In the genomic region with DNA sequence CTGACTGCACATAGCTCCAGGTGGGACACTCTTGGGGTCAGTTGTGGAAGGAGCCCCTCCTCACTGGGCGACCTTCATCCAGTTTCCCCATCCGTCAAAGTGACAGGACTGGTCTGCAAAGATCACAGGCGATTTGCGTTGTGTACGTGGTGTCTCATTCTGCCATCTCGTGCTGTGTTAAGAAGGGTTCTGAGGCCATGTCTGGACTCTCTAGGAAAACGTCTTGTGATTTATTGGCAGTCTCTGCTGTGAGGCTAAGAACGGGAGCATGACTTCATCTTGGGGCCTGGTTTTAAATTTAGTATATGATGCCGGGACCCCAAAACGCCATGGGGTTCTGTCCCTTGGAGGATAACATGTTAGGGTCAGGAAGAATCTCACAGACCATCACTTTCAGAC, we compare ENCODE assay signal across 25 cellular contexts.
DNase-seq lines count a peak whose midpoint lies in the region; ATAC-seq, FAIRE-seq and TF ChIP-seq lines count a peak whose summit lies in the region.
"Had no signal": no experiment of that assay in that cellular context is flagged by ENCODE, and none has a peak within 500 bp of the region (broad histone marks: within the 10 kb centered on the region; RNA-seq: fewer than 3 reads in every experiment).

No MANE protein-coding gene starts in this region.

- intact Hi-C loops in left ventricle myocardium superior (cut with micrococcal nuclease) (loop anchor here (10.0 kb wide), 1 partner anchor 47 kb away; no protein-coding TSS in a partner anchor), heart left ventricle (cut with DNase I) (loop anchor here in 3 of 10 donors (5.0 to 10.0 kb wide), 3 partner anchors 40 to 57 kb away; no protein-coding TSS in a partner anchor)

- WGBS in heart left ventricle, 4 donors: 71 to 79% (median 74%) methylated on average over 10 of the region's 10 CpGs

- H3K4me2 ChIP-seq in neural progenitor cell: no peak overlapping the region
- H3K4me2 ChIP-seq: PC-9 had no signal

- peaks cover 26% of the 10 kb centered on the region for H4K20me1 ChIP-seq in neural progenitor cell (ENCODE audit: low read depth)

- H3K9ac ChIP-seq in neural progenitor cell: no peak overlapping the region

- H3K36me3 ChIP-seq in heart left ventricle (no peaks in the 10 kb centered on the region), bronchial epithelial cell (ENCODE audit: control insufficient read depth, insufficient read depth, low read length) (no peaks in the 10 kb centered on the region), neural progenitor cell (no peaks in the 10 kb centered on the region)

- ATAC-seq in left ventricle myocardium superior (no peak), heart left ventricle (no peak)
- ATAC-seq: Right ventricle myocardium inferior had no signal

- H3K27me3 Mint-ChIP-seq in neural crest cell (ENCODE audit: low read depth) (peaks cover 31% of the 10 kb centered on the region), nephron progenitor cell (ENCODE audit: low read depth, poor library complexity) (peaks cover 24% of the 10 kb centered on the region), neural progenitor cell (ENCODE audit: insufficient read depth, low read depth) (peaks cover 19% of the 10 kb centered on the region)

- H3K4me1 Mint-ChIP-seq in neural crest cell (peaks cover 41% of the 10 kb centered on the region), nephron progenitor cell (peaks cover 85% of the 10 kb centered on the region), neural progenitor cell (peaks cover 53% of the 10 kb centered on the region)
- H3K4me1 Mint-ChIP-seq: CD4-positive, alpha-beta memory T cell had no signal

- no peaks in the 10 kb centered on the region for H3K9me3 Mint-ChIP-seq in neural crest cell
- H3K9me3 Mint-ChIP-seq in nephron progenitor cell: no peaks in the 10 kb centered on the region
- no peaks in the 10 kb centered on the region for H3K9me3 Mint-ChIP-seq in neural progenitor cell
- H3K9me3 Mint-ChIP-seq: CD4-positive, alpha-beta memory T cell had no signal

- no peak for TF ChIP-seq POLR2A in heart left ventricle (IDR thresholded peaks at IDR 0.05)

- H3K9me3 ChIP-seq in heart left ventricle (no peaks in the 10 kb centered on the region), neural progenitor cell (ENCODE audit: low read depth) (no peaks in the 10 kb centered on the region)
- H3K9me3 ChIP-seq: SJSA1 had no signal

- H3K27ac Mint-ChIP-seq in neural crest cell (ENCODE audit: unreplicated experiment): peak overlapping the region; percentile 43
- no peak overlapping the region for H3K27ac Mint-ChIP-seq in nephron progenitor cell
- no peak overlapping the region for H3K27ac Mint-ChIP-seq in neural progenitor cell
- H3K27ac Mint-ChIP-seq: CD4-positive, alpha-beta memory T cell had no signal

- H2AFZ ChIP-seq in neural progenitor cell (replicated peaks): no peak overlapping the region
- H2AFZ ChIP-seq: PC-9 had no signal

- DNase-seq in left ventricle myocardium superior (peak; percentile 3), heart left ventricle (no peak), bronchial epithelial cell (ENCODE audit: low read depth) (no peak), neural crest cell (ENCODE audit: low read depth, low spot score) (no peak), NCI-H187 treated with DMSO at 0.1 percent for 48 hours (lab: John Stamatoyannopoulos, UW) (no peak), nephron progenitor cell (no peak), neural progenitor cell (ENCODE audit: low spot score) (no peak), OCI-M2 (lab: John Stamatoyannopoulos, UW; ENCODE audit: unreplicated experiment) (no peak)
- DNase-seq: 8988T; C1 segment of cervical spinal cord; CD4-positive, alpha-beta memory T cell; DMS53; GOT3; HCEC 1CT; NCI-H1436; NCI-H187; NCI-H2107; NCI-H524 treated with DMSO at 0.1 percent for 48 hours; NCI-H82; NK-92 treated with Interleukin-12 subunit alpha and Interleukin-12 subunit beta, amount 100 ng/mL, for 24 hours had no signal

- no peaks in the 10 kb centered on the region for H3F3A ChIP-seq in neural progenitor cell (ENCODE audit: low read depth)

- H3K4me3 Mint-ChIP-seq in neural crest cell (no peak overlapping the region), nephron progenitor cell (no peak overlapping the region), neural progenitor cell (no peak overlapping the region)
- H3K4me3 Mint-ChIP-seq: CD4-positive, alpha-beta memory T cell had no signal

- H3K79me2 ChIP-seq in neural progenitor cell (ENCODE audit: low read depth): peaks cover 12% of the 10 kb centered on the region

- H3K27ac ChIP-seq in heart left ventricle: no peak overlapping the region
- H3K27ac ChIP-seq in neural progenitor cell: no peak overlapping the region
- H3K27ac ChIP-seq: HL-60, PC-9, SJSA1 had no signal

- H3K27me3 ChIP-seq in heart left ventricle: peaks cover 0 to 5% (median 0%) of the 10 kb centered on the region in 9 donors
- no peaks in the 10 kb centered on the region for H3K27me3 ChIP-seq in bronchial epithelial cell (ENCODE audit: control insufficient read depth, insufficient read depth, low read length)
- H3K27me3 ChIP-seq in neural progenitor cell: no peaks in the 10 kb centered on the region
- H3K27me3 ChIP-seq: SJSA1 had no signal

- H3K4me3 ChIP-seq in heart left ventricle (no peak overlapping the region), bronchial epithelial cell (ENCODE audit: low read depth, low read length) (no peak overlapping the region), neural progenitor cell (no peak overlapping the region)
- H3K4me3 ChIP-seq: PC-9, SJSA1 had no signal

- no peaks in the 10 kb centered on the region for H3K36me3 Mint-ChIP-seq in neural crest cell (ENCODE audit: low read depth)
- H3K36me3 Mint-ChIP-seq in nephron progenitor cell (ENCODE audit: low read depth): peaks cover under 1% of the 10 kb centered on the region
- no peaks in the 10 kb centered on the region for H3K36me3 Mint-ChIP-seq in neural progenitor cell
- H3K36me3 Mint-ChIP-seq: CD4-positive, alpha-beta memory T cell had no signal

- TF ChIP-seq CTCF in heart left ventricle (IDR thresholded peaks at IDR 0.05): no peak
- no peak for TF ChIP-seq CTCF in bronchial epithelial cell (IDR thresholded peaks at IDR 0.05; ENCODE audit: insufficient read depth, low read length, severe bottlenecking)
- TF ChIP-seq CTCF in neural crest cell (conservative IDR thresholded peaks at IDR 0.05): no peak
- no peak for TF ChIP-seq CTCF in nephron progenitor cell (IDR thresholded peaks at IDR 0.05)
- TF ChIP-seq CTCF in neural progenitor cell (IDR thresholded peaks at IDR 0.05): no peak

- H3K4me1 ChIP-seq in heart left ventricle (peaks cover 0 to 72% (median 37%) of the 10 kb centered on the region in 12 donors), neural progenitor cell (peaks cover 20% of the 10 kb centered on the region)

- FAIRE-seq in bronchial epithelial cell (lab: Jason Lieb, UNC): peak; percentile 52
- FAIRE-seq: G401.6 had no signal
